Comparison of ENCODE assay signal across 10 cellular contexts in genomic region chr17:82913304-82914043, GRCh38.
DNase-seq lines count a peak whose midpoint lies in the region; ATAC-seq and TF ChIP-seq lines count a peak whose summit lies in the region.
"Had no signal": no experiment of that assay in that cellular context is flagged by ENCODE, and none has a peak within 500 bp of the region (broad histone marks: within the 10 kb centered on the region; RNA-seq: fewer than 3 reads in every experiment).

No MANE protein-coding gene starts in this region.

- H3K27ac ChIP-seq in right cardiac atrium (ENCODE audit: low read length) (no peak overlapping the region), aorta (ENCODE audit: low read depth in 1 of 2, low read length in 2 of 2) (no peak overlapping the region)

- in situ Hi-C loops in astrocyte of the cerebellum (cut with HindIII; ENCODE audit: low sequenced_read_pairs), result no loop called here

- H3K4me1 ChIP-seq in right cardiac atrium (ENCODE audit: control insufficient read depth, insufficient read depth, low read length), result no peaks in the 10 kb centered on the region
- H3K4me1 ChIP-seq in aorta (ENCODE audit: control insufficient read depth in 1 of 2, insufficient read depth in 2 of 2, low read length in 2 of 2), result no peaks in the 10 kb centered on the region

- intact Hi-C loops in Right ventricle myocardium superior (cut with DNase I), result loop anchor here (5.0 kb wide), 1 partner anchor 131 kb away; no protein-coding TSS in a partner anchor
- intact Hi-C loops in cardiac septum (cut with DNase I), result loop anchor here (5.0 to 10.0 kb wide), 2 partner anchors 36 to 69 kb away; partner anchors contain the start of gene ZNF750
- intact Hi-C loops in right cardiac atrium (cut with DNase I), result loop anchor here in 2 of 4 donors (5.0 to 10.0 kb wide), 2 partner anchors 129 to 131 kb away; no protein-coding TSS in a partner anchor
- intact Hi-C loops in aorta (cut with DNase I), result loop anchor here in 1 of 2 donors (5.0 kb wide), 1 partner anchor 131 kb away; no protein-coding TSS in a partner anchor

- ATAC-seq in Right ventricle myocardium superior (ENCODE audit: poor library complexity), result peak; percentile 42
- ATAC-seq in right cardiac atrium, result peak in 1 of 2 donors; percentile 4
- ATAC-seq in aorta (ENCODE audit: low FRiP score), result peak; percentile 36
- ATAC-seq in HG03159 (IDR thresholded peaks at IDR 0.05; ENCODE audit: unreplicated experiment), result no peak
- ATAC-seq: CD8-positive, alpha-beta T cell had no signal

- 94% methylated on average over 44 of the region's 44 CpGs for WGBS in right cardiac atrium
- 94% methylated on average over 44 of the region's 44 CpGs for WGBS in aorta, 2 donors

- H3K27me3 ChIP-seq in right cardiac atrium (ENCODE audit: control insufficient read depth, insufficient read depth), result no peaks in the 10 kb centered on the region
- H3K27me3 ChIP-seq in aorta (ENCODE audit: control insufficient read depth in 1 of 2, insufficient read depth in 2 of 2, low read length in 1 of 2), result no peaks in the 10 kb centered on the region

- no peaks in the 10 kb centered on the region for H3K36me3 ChIP-seq in aorta (ENCODE audit: control insufficient read depth in 1 of 2, insufficient read depth in 2 of 2, low read length in 1 of 2)

- H3K4me3 ChIP-seq in astrocyte of the cerebellum (ENCODE audit: low read depth, low read length), result no peak overlapping the region
- H3K4me3 ChIP-seq in right cardiac atrium (ENCODE audit: low read length), result no peak overlapping the region
- H3K4me3 ChIP-seq in aorta (ENCODE audit: low read length in 2 of 2), result no peak overlapping the region

- H3K9me3 ChIP-seq in right cardiac atrium (ENCODE audit: control insufficient read depth, low read length) (no peaks in the 10 kb centered on the region), aorta (ENCODE audit: control insufficient read depth, low read length) (no peaks in the 10 kb centered on the region)

- DNase-seq in Right ventricle myocardium superior, result no peak
- DNase-seq in cardiac septum (ENCODE audit: low spot score), result no peak
- no peak for DNase-seq in astrocyte of the cerebellum (ENCODE audit: low read depth)
- DNase-seq in right cardiac atrium, result peak in 2 of 3 donors; percentile 51 to 59
- DNase-seq in aorta, result peak in 1 of 2 donors; percentile 43
- no peak for DNase-seq in GM03348 (ENCODE audit: low spot score)
- no peak for DNase-seq in NCI-H2029 treated with DMSO at 0.1 percent for 48 hours (lab: John Stamatoyannopoulos, UW)
- DNase-seq: activated CD8-positive, alpha-beta memory T cell treated with anti-CD3 and anti-CD28 coated beads, Interleukin-2, amount 50 U/mL, for 48 hours; CD8-positive, alpha-beta T cell had no signal

- TF ChIP-seq CTCF in astrocyte of the cerebellum (IDR thresholded peaks at IDR 0.05; ENCODE audit: low read depth, low read length, missing control alignments), result peak; percentile 30

Comparison
In these comparisons a context has a peak if more than half of its experiments do, and no peak if none do; other contexts are left out.
1. DNase-seq: peak in right cardiac atrium (2 of 3); none in Right ventricle myocardium superior (single experiment), cardiac septum (single experiment), astrocyte of the cerebellum (single experiment), GM03348 (single experiment) and NCI-H2029 treated with DMSO at 0.1 percent for 48 hours (single experiment).